ENCODE assay signal across 21 cellular contexts in genomic region chr2:187548658-187549057, GRCh38. TPM values are rescaled to one million over a fixed set of nuclear protein-coding genes. Genes with fewer than 3 reads are reported as not detected.
DNase-seq lines count a peak whose midpoint lies in the region; ATAC-seq and TF ChIP-seq lines count a peak whose summit lies in the region.
"Had no signal": no experiment of that assay in that cellular context is flagged by ENCODE, and none has a peak within 500 bp of the region (broad histone marks: within the 10 kb centered on the region; RNA-seq: fewer than 3 reads in every experiment).

No MANE protein-coding gene starts in this region.

- CTCF ChIA-PET in T-cell (lab: Charles Lee) = no interaction called here

- H3K9me3 Mint-ChIP-seq in T-cell = no peaks in the 10 kb centered on the region
- H3K9me3 Mint-ChIP-seq: activated B cell treated with CpG ODN at 0.5 μM for 24 hours; activated naive CD8-positive, alpha-beta T cell treated with anti-CD3 and anti-CD28 coated beads, Interleukin-2, amount 50 U/mL, for 24 hours; activated T-helper 1 cell treated with anti-CD3 and anti-CD28 coated beads, Interleukin-12 subunit alpha, Interleukin-12 subunit beta, Interleukin-2, Interleukin-4 antibody, amounts not matched to agents 30 ng/mL and 10 ng/mL and 1 ng/mL, durations not matched to agents 14 hours and 24 hours and 36 hours; natural killer cell treated with Interleukin-12 subunit alpha and Interleukin-12 subunit beta and Interleukin-15 and Interleukin-18, amount 100 ng/mL, for 72 hours had no signal

- peak overlapping the region; percentile 41 for H3K9ac ChIP-seq in smooth muscle cell (ENCODE audit: low read depth)

- H3K27ac ChIP-seq in brain microvascular endothelial cell (peak overlapping the region; percentile 99), left lung (peak overlapping the region; percentile 39 to 86), smooth muscle cell (ENCODE audit: low read depth) (peak overlapping the region; percentile 95)

- H3K27ac Mint-ChIP-seq in T-cell = no peak overlapping the region
- H3K27ac Mint-ChIP-seq: activated B cell treated with CpG ODN at 0.5 μM for 24 hours; activated naive CD8-positive, alpha-beta T cell treated with anti-CD3 and anti-CD28 coated beads, Interleukin-2, amount 50 U/mL, for 24 hours; activated T-helper 1 cell treated with anti-CD3 and anti-CD28 coated beads, Interleukin-12 subunit alpha, Interleukin-12 subunit beta, Interleukin-2, Interleukin-4 antibody, amounts not matched to agents 30 ng/mL and 10 ng/mL and 1 ng/mL, durations not matched to agents 14 hours and 24 hours and 36 hours; natural killer cell treated with Interleukin-12 subunit alpha and Interleukin-12 subunit beta and Interleukin-15 and Interleukin-18, amount 100 ng/mL, for 72 hours; progenitor cell of endocrine pancreas had no signal

- H3K4me1 Mint-ChIP-seq in T-cell = no peaks in the 10 kb centered on the region
- H3K4me1 Mint-ChIP-seq: activated B cell treated with CpG ODN at 0.5 μM for 24 hours had no signal

- H3K4me1 ChIP-seq in left lung (peaks cover 36 to 57% of the 10 kb centered on the region in 2 donors), smooth muscle cell (ENCODE audit: low read depth) (peaks cover 54% of the 10 kb centered on the region)

- H3K4me2 ChIP-seq in smooth muscle cell = peak overlapping the region; percentile 90

- H3K36me3 ChIP-seq in brain microvascular endothelial cell (replicated peaks) (peaks cover 28% of the 10 kb centered on the region), left lung (peaks cover 0 to 6% of the 10 kb centered on the region in 2 donors), smooth muscle cell (ENCODE audit: low read depth) (no peaks in the 10 kb centered on the region)

- intact Hi-C loops in left lung (cut with DNase I) = no loop called here

- ATAC-seq in left lung (no peak), GM18505 (IDR thresholded peaks at IDR 0.05; ENCODE audit: unreplicated experiment) (no peak), T-cell (replicated peaks in 1 of 4) (no peak)
- ATAC-seq: activated naive CD8-positive, alpha-beta T cell treated with anti-CD3 and anti-CD28 coated beads, Interleukin-2, amount 50 U/mL, for 24 hours; natural killer cell treated with Interleukin-12 subunit alpha and Interleukin-12 subunit beta and Interleukin-15 and Interleukin-18, amount 100 ng/mL, for 72 hours had no signal

- H3F3A ChIP-seq in smooth muscle cell (ENCODE audit: low read depth) = no peaks in the 10 kb centered on the region

- H3K27me3 ChIP-seq in brain microvascular endothelial cell (replicated peaks) (no peaks in the 10 kb centered on the region), left lung (no peaks in the 10 kb centered on the region), smooth muscle cell (ENCODE audit: low read depth) (no peaks in the 10 kb centered on the region)

- H3K36me3 Mint-ChIP-seq in T-cell = no peaks in the 10 kb centered on the region
- H3K36me3 Mint-ChIP-seq: natural killer cell treated with Interleukin-12 subunit alpha and Interleukin-12 subunit beta and Interleukin-15 and Interleukin-18, amount 100 ng/mL, for 72 hours had no signal

- H3K4me3 ChIP-seq in brain microvascular endothelial cell (ENCODE audit: low read depth, low read length) = no peak overlapping the region
- peak overlapping the region in 1 of 2 donors; percentile 54 for H3K4me3 ChIP-seq in left lung
- H3K4me3 ChIP-seq in smooth muscle cell = no peak overlapping the region

- TF ChIP-seq POLR2A in GM18505 (IDR thresholded peaks at IDR 0.05; ENCODE audit: borderline replicate concordance, extremely low read depth, insufficient read depth, insufficient read length) = no peak

- no peak overlapping the region for H2AFZ ChIP-seq in smooth muscle cell (ENCODE audit: low read depth)

- H4K20me1 ChIP-seq in smooth muscle cell (ENCODE audit: low read depth) = no peaks in the 10 kb centered on the region

- H3K4me3 Mint-ChIP-seq in T-cell = no peak overlapping the region
- H3K4me3 Mint-ChIP-seq: activated B cell treated with CpG ODN at 0.5 μM for 24 hours; activated naive CD8-positive, alpha-beta T cell treated with anti-CD3 and anti-CD28 coated beads, Interleukin-2, amount 50 U/mL, for 24 hours; activated T-helper 1 cell treated with anti-CD3 and anti-CD28 coated beads, Interleukin-12 subunit alpha, Interleukin-12 subunit beta, Interleukin-2, Interleukin-4 antibody, amounts not matched to agents 30 ng/mL and 10 ng/mL and 1 ng/mL, durations not matched to agents 14 hours and 24 hours and 36 hours; natural killer cell treated with Interleukin-12 subunit alpha and Interleukin-12 subunit beta and Interleukin-15 and Interleukin-18, amount 100 ng/mL, for 72 hours had no signal

- in situ Hi-C loops in brain microvascular endothelial cell (cut with HindIII; ENCODE audit: low pct_ligation_motif_present, low sequenced_read_pairs) = no loop called here

- H3K9me3 ChIP-seq in left lung (no peaks in the 10 kb centered on the region), smooth muscle cell (replicated peaks; ENCODE audit: low read depth) (no peaks in the 10 kb centered on the region)

- no peak for TF ChIP-seq CTCF in brain microvascular endothelial cell (IDR thresholded peaks at IDR 0.05; ENCODE audit: low read depth, low read length, missing control alignments)
- no peak for TF ChIP-seq CTCF in left lung (IDR thresholded peaks at IDR 0.05)
- no peak for TF ChIP-seq CTCF in smooth muscle cell (IDR thresholded peaks at IDR 0.05; ENCODE audit: borderline replicate concordance, insufficient read depth, poor library complexity, severe bottlenecking)

- H3K79me2 ChIP-seq in smooth muscle cell (ENCODE audit: low read depth) = peaks cover 72% of the 10 kb centered on the region

- peak; percentile 25 for DNase-seq in EH (ENCODE audit: low read depth)
- DNase-seq in brain microvascular endothelial cell = no peak
- no peak for DNase-seq in left lung
- no peak for DNase-seq in smooth muscle cell (lab: John Stamatoyannopoulos, UW; ENCODE audit: unreplicated experiment)
- no peak for DNase-seq in T-cell
- no peak for DNase-seq in ureter (ENCODE audit: low spot score)
- DNase-seq in NCI-H1105 treated with DMSO at 0.1 percent for 48 hours (lab: John Stamatoyannopoulos, UW) = no peak
- DNase-seq: activated B cell treated with CpG ODN at 0.5 μM for 24 hours; activated naive CD8-positive, alpha-beta T cell treated with anti-CD3 and anti-CD28 coated beads, Interleukin-2, amount 50 U/mL, for 24 hours; caudate nucleus; COR-L47; effector CD4-positive, alpha-beta T cell; NCI-H146; NK-92 treated with Interleukin-12 subunit alpha and Interleukin-12 subunit beta, amount 100 ng/mL, for 24 hours; stimulated activated naive CD4-positive, alpha-beta T cell; T-helper 2 cell had no signal

- POLR2A ChIA-PET in T-cell (lab: Charles Lee) = no interaction called here

- H3K27me3 Mint-ChIP-seq in T-cell = no peaks in the 10 kb centered on the region
- H3K27me3 Mint-ChIP-seq: activated B cell treated with CpG ODN at 0.5 μM for 24 hours; natural killer cell treated with Interleukin-12 subunit alpha and Interleukin-12 subunit beta and Interleukin-15 and Interleukin-18, amount 100 ng/mL, for 72 hours; progenitor cell of endocrine pancreas had no signal

RNA-seq across cellular contexts. Expression of gene TFPI, which starts 5.6 kb away (rescaled TPM):
- 100 to 1,000 TPM; 187 to 300 TPM for total RNA-seq in left lung
- total RNA-seq in smooth muscle cell = 194 and 243 TPM in 2 replicates
- 159 and 169 TPM in 2 replicates for polyA plus RNA-seq in smooth muscle cell
- total RNA-seq in T-cell = 1 to 10 TPM in 3 of 5 donors, under 1 TPM in 2; 0.47 to 1.5 (median 1.0) TPM
- total RNA-seq in ureter = 54.7 TPM
- total RNA-seq: activated B cell treated with CpG ODN at 0.5 μM for 24 hours; activated CD8-positive, alpha-beta memory T cell treated with anti-CD3 and anti-CD28 coated beads for 36 hours had no signal

Comparison
In these comparisons a context has a peak if more than half of its experiments do, and no peak if none do; other contexts are left out.
1. RNA of gene TFPI, which starts 5.6 kb away (total RNA-seq): 187 to 300 TPM in left lung, 194 to 243 TPM in smooth muscle cell and 54.7 TPM in ureter (single experiment); 0.47 to 1.5 TPM in T-cell; every median in the first group is over 10 times any median in the second.
2. Peak in every context shown above with its lines, with median percentiles within 50 percentile points of each other: H3K27ac ChIP-seq.